ENCODE assay signal across 22 cellular contexts in the genomic region with DNA sequence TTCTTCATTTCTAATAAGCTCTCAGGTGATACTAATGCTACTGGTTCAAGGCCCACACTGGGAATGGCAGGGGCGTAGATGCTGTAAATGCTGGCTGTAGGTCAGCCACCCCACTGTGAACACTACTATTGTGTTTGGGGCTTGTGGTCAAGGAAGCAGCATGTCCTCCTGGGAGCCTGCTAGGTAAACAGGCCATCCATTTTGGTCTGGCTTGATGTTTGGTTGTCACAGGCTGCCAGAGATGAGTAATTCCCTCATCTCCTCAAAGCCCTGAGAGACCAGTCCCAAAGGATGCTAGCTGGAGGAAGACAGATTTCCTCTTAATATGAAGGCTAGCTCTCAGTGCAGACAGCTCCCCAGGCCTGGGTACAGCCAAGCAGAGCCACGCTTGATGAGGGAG.
"Had no signal": no experiment of that assay in that cellular context is flagged by ENCODE, and none has a peak within 500 bp of the region (broad histone marks: within the 10 kb centered on the region; RNA-seq: fewer than 3 reads in every experiment).

No MANE protein-coding gene starts in this region.

- H3K27ac Mint-ChIP-seq: activated CD8-positive, alpha-beta T cell treated with anti-CD3 and anti-CD28 coated beads, Interleukin-2, amount 10 ng/mL, durations not matched to agents 7 days and 5 days; activated naive CD8-positive, alpha-beta T cell treated with anti-CD3 and anti-CD28 coated beads, Interleukin-2, amount 10 ng/mL, durations not matched to agents 7 days and 5 days; activated T-cell treated with anti-CD3 and anti-CD28 coated beads, Interleukin-2, amount 50 U/mL, for 24 hours; activated T-helper 2 cell treated with anti-CD3 and anti-CD28 coated beads, Interferon-gamma antibody, Interleukin-2, Interleukin-4, amounts not matched to agents 10 μg/mL and 5 μg/mL and 100 μg/mL, durations not matched to agents 14 hours and 24 hours and 36 hours; naive thymus-derived CD4-positive, alpha-beta T cell; stimulated activated naive B cell treated with anti-CD40 and anti-IgM and Interleukin-4, amounts not matched to agents 10 μg/mL and 1 μg/mL and 100 μg/mL, for 72 hours; T-cell had no signal

- H3K4me3 Mint-ChIP-seq: activated CD8-positive, alpha-beta T cell treated with anti-CD3 and anti-CD28 coated beads, Interleukin-2, amount 10 ng/mL, durations not matched to agents 7 days and 5 days; activated naive CD8-positive, alpha-beta T cell treated with anti-CD3 and anti-CD28 coated beads, Interleukin-2, amount 10 ng/mL, durations not matched to agents 7 days and 5 days; activated T-cell treated with anti-CD3 and anti-CD28 coated beads, Interleukin-2, amount 50 U/mL, for 24 hours; naive thymus-derived CD4-positive, alpha-beta T cell; stimulated activated naive B cell treated with anti-CD40 and anti-IgM and Interleukin-4, amounts not matched to agents 10 μg/mL and 1 μg/mL and 100 μg/mL, for 72 hours; T-cell had no signal

- H3K27ac ChIP-seq: body of pancreas, colonic mucosa, left lung, thoracic aorta, upper lobe of right lung had no signal

- H3K4me1 ChIP-seq: body of pancreas, colonic mucosa, left lung, upper lobe of right lung had no signal

- H3K9me3 ChIP-seq: body of pancreas, colonic mucosa, left lung, thoracic aorta, upper lobe of right lung had no signal

- H3K36me3 Mint-ChIP-seq: activated naive CD8-positive, alpha-beta T cell treated with anti-CD3 and anti-CD28 coated beads, Interleukin-2, amount 10 ng/mL, durations not matched to agents 7 days and 5 days; naive thymus-derived CD4-positive, alpha-beta T cell; stimulated activated naive B cell treated with anti-CD40 and anti-IgM and Interleukin-4, amounts not matched to agents 10 μg/mL and 1 μg/mL and 100 μg/mL, for 72 hours; T-cell had no signal

- H3K4me3 ChIP-seq: body of pancreas, colonic mucosa, left lung, thoracic aorta, upper lobe of right lung had no signal

- H3K27me3 ChIP-seq: body of pancreas, colonic mucosa, left lung, upper lobe of right lung had no signal

- H3K36me3 ChIP-seq: colonic mucosa, left lung, thoracic aorta, upper lobe of right lung had no signal

- H3K9me3 Mint-ChIP-seq: activated naive CD8-positive, alpha-beta T cell treated with anti-CD3 and anti-CD28 coated beads, Interleukin-2, amount 10 ng/mL, durations not matched to agents 7 days and 5 days; activated T-cell treated with anti-CD3 and anti-CD28 coated beads, Interleukin-2, amount 50 U/mL, for 24 hours; activated T-helper 2 cell treated with anti-CD3 and anti-CD28 coated beads, Interferon-gamma antibody, Interleukin-2, Interleukin-4, amounts not matched to agents 10 μg/mL and 5 μg/mL and 100 μg/mL, durations not matched to agents 14 hours and 24 hours and 36 hours; T-cell had no signal

- DNase-seq: activated CD4-positive, alpha-beta T cell treated with anti-CD3 and anti-CD28 coated beads for 48 hours; activated CD4-positive, CD25-positive, alpha-beta regulatory T cell; activated CD8-positive, alpha-beta T cell treated with anti-CD3 and anti-CD28 coated beads, Interleukin-2, amount 10 ng/mL, durations not matched to agents 7 days and 5 days; activated naive CD4-positive, alpha-beta T cell treated with Interleukin-2 at 50 U/mL for 16 hours; activated naive CD8-positive, alpha-beta T cell treated with anti-CD3 and anti-CD28 coated beads, Interleukin-2, amount 10 ng/mL, durations not matched to agents 7 days and 5 days; activated T-cell treated with anti-CD3 and anti-CD28 coated beads, Interleukin-2, amount 50 U/mL, for 24 hours; body of pancreas; caudate nucleus; colonic mucosa; erythroblast; foreskin melanocyte; kidney; left lung; naive thymus-derived CD4-positive, alpha-beta T cell; nucleus accumbens; posterior cingulate gyrus; stimulated activated naive B cell treated with anti-CD40 and anti-IgM and Interleukin-4, amounts not matched to agents 10 μg/mL and 1 μg/mL and 100 μg/mL, for 72 hours; T-cell; T-helper 9 cell; upper lobe of right lung had no signal

- H3K4me1 Mint-ChIP-seq: activated naive CD8-positive, alpha-beta T cell treated with anti-CD3 and anti-CD28 coated beads, Interleukin-2, amount 10 ng/mL, durations not matched to agents 7 days and 5 days; naive thymus-derived CD4-positive, alpha-beta T cell; stimulated activated naive B cell treated with anti-CD40 and anti-IgM and Interleukin-4, amounts not matched to agents 10 μg/mL and 1 μg/mL and 100 μg/mL, for 72 hours; T-cell had no signal

- ATAC-seq: activated CD8-positive, alpha-beta T cell treated with anti-CD3 and anti-CD28 coated beads, Interleukin-2, amount 10 ng/mL, durations not matched to agents 7 days and 5 days; body of pancreas; left lung; naive thymus-derived CD4-positive, alpha-beta T cell; stimulated activated naive B cell treated with anti-CD40 and anti-IgM and Interleukin-4, amounts not matched to agents 10 μg/mL and 1 μg/mL and 100 μg/mL, for 72 hours; T-cell; upper lobe of right lung had no signal
